Comparison of ENCODE assay signal across 1 cellular context in genomic region chr17:28334176-28334575, GRCh38.
TF ChIP-seq lines count a peak whose summit lies in the region.

No MANE protein-coding gene starts in this region.

TF ChIP-seq in WTC11, 78 proteins besides CTCF, POLR2A, EP300 and RAD21 (continued from another document):
- TF ChIP-seq ZNF425 (CRISPR knock-in tag; conservative IDR thresholded peaks at IDR 0.05) (no peak), HMGA2 (CRISPR knock-in tag; IDR thresholded peaks at IDR 0.05) (no peak), ZNF138 (CRISPR knock-in tag; conservative IDR thresholded peaks at IDR 0.05) (no peak), ATF1 (CRISPR knock-in tag; IDR thresholded peaks at IDR 0.05) (no peak), ZBTB21 (CRISPR knock-in tag; IDR thresholded peaks at IDR 0.05; ENCODE audit: borderline replicate concordance) (no peak), OVOL2 (CRISPR knock-in tag; IDR thresholded peaks at IDR 0.05; ENCODE audit: borderline replicate concordance) (no peak)
